9 cellular contexts compared by ENCODE assay signal in the genomic region with DNA sequence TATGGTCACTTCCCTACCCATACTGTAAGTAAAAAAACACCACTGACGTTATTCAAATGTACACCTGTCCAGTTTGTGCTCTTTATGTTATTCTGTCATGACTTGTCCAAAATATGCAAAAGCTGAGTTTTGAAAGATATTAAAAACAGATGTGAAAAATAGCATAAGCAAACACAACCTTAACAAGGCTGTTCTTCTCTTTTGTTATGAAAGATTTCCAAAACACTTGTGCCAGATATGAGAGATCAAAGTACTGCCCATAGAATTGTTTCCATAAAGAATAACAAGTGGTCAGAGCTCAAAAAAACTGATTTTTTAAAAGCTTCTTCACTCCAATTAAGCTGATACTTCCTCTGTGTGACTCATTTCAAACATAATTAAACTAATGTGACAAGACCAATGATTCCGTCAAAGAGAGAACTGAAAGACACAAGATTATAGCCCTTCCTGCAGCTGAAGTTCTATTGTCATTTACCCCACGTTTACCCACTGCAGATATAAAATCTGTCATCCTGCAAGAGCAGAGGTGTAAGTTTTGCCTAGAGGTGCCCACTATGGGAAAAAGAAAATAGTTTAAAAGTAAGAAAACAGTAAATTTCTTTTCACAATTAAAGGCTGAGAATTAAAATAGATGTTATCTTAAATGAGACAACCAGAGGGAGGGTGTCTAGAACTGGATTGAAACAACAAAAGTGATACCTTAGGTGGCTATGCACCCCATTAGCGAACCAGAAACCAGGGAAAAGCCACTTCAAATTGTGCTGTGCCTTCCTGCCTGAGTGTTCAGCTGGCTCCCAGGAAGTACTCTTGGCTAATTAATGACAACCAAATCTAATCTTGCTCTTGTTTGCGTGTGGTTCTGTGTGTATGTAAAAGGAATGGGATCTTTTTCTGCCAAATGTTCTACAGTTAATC. TPM values are rescaled to one million over a fixed set of nuclear protein-coding genes. Genes with fewer than 3 reads are reported as not detected.
DNase-seq lines count a peak whose midpoint lies in the region; ATAC-seq, FAIRE-seq and TF ChIP-seq lines count a peak whose summit lies in the region.
"Had no signal": no experiment of that assay in that cellular context is flagged by ENCODE, and none has a peak within 500 bp of the region (broad histone marks: within the 10 kb centered on the region; RNA-seq: fewer than 3 reads in every experiment).

No MANE protein-coding gene starts in this region.

- peaks cover 1% of the 10 kb centered on the region for H3K27me3 Mint-ChIP-seq in activated CD8-positive, alpha-beta T cell treated with anti-CD3 and anti-CD28 coated beads for 36 hours
- H3K27me3 Mint-ChIP-seq in activated naive CD8-positive, alpha-beta T cell treated with anti-CD3 and anti-CD28 coated beads for 36 hours, result no peaks in the 10 kb centered on the region

- H3K4me2 ChIP-seq in OCI-LY3 (ENCODE audit: low read length), result peak overlapping the region; percentile 76

- peak; percentile 94 for ATAC-seq in GM19455 (IDR thresholded peaks at IDR 0.05; ENCODE audit: unreplicated experiment)
- ATAC-seq in HG03378 (IDR thresholded peaks at IDR 0.05; ENCODE audit: unreplicated experiment), result peak; percentile 95
- ATAC-seq in activated CD8-positive, alpha-beta T cell treated with anti-CD3 and anti-CD28 coated beads for 36 hours, result no peak
- ATAC-seq: Panc1 had no signal

- WGBS in small intestine, 3 donors, result 15 to 33% (median 22%) methylated on average over 5 of the region's 5 CpGs

- no peaks in the 10 kb centered on the region for H3K9me3 Mint-ChIP-seq in activated CD8-positive, alpha-beta T cell treated with anti-CD3 and anti-CD28 coated beads for 36 hours
- no peaks in the 10 kb centered on the region for H3K9me3 Mint-ChIP-seq in activated naive CD8-positive, alpha-beta T cell treated with anti-CD3 and anti-CD28 coated beads for 36 hours

- no peaks in the 10 kb centered on the region for H3K4me1 Mint-ChIP-seq in activated CD8-positive, alpha-beta T cell treated with anti-CD3 and anti-CD28 coated beads for 36 hours (ENCODE audit: low read depth)
- H3K4me1 Mint-ChIP-seq in activated naive CD8-positive, alpha-beta T cell treated with anti-CD3 and anti-CD28 coated beads for 36 hours, result peaks cover 3% of the 10 kb centered on the region

- H3K27me3 ChIP-seq in OCI-LY3 (ENCODE audit: low read depth, low read length) (peaks cover 34% of the 10 kb centered on the region), small intestine (ENCODE audit: control insufficient read depth in 2 of 2, insufficient read depth in 2 of 2, low read length in 2 of 2) (no peaks in the 10 kb centered on the region)

- H3K36me3 ChIP-seq in OCI-LY3 (replicated peaks; ENCODE audit: low read depth, low read length) (no peaks in the 10 kb centered on the region), small intestine (ENCODE audit: control insufficient read depth in 2 of 2, insufficient read depth in 2 of 2, low read length in 2 of 2) (no peaks in the 10 kb centered on the region)

- H3K9ac ChIP-seq in OCI-LY3 (ENCODE audit: low read length), result peak overlapping the region; percentile 19

- POLR2A ChIA-PET in activated CD8-positive, alpha-beta T cell treated with anti-CD3 and anti-CD28 coated beads for 36 hours (lab: Charles Lee), result interaction anchor here (0.7 kb wide), 1 partner anchor 1116 kb away, joined by 3 read pairs; no protein-coding TSS in a partner anchor

- peak overlapping the region; percentile 81 for H3K27ac ChIP-seq in OCI-LY3 (ENCODE audit: low read length)
- H3K27ac ChIP-seq in small intestine (ENCODE audit: low read depth in 1 of 2, low read length in 1 of 2), result peak overlapping the region in 1 of 2 donors; percentile 53

- H4K20me1 ChIP-seq in OCI-LY3 (ENCODE audit: insufficient read depth, low read length), result no peaks in the 10 kb centered on the region

- H3K4me3 Mint-ChIP-seq in activated CD8-positive, alpha-beta T cell treated with anti-CD3 and anti-CD28 coated beads for 36 hours, result no peak overlapping the region
- no peak overlapping the region for H3K4me3 Mint-ChIP-seq in activated naive CD8-positive, alpha-beta T cell treated with anti-CD3 and anti-CD28 coated beads for 36 hours

- no peak overlapping the region for H3K27ac Mint-ChIP-seq in activated CD8-positive, alpha-beta T cell treated with anti-CD3 and anti-CD28 coated beads for 36 hours
- no peak overlapping the region for H3K27ac Mint-ChIP-seq in activated naive CD8-positive, alpha-beta T cell treated with anti-CD3 and anti-CD28 coated beads for 36 hours

- CTCF ChIA-PET in activated CD8-positive, alpha-beta T cell treated with anti-CD3 and anti-CD28 coated beads for 36 hours (lab: Charles Lee), result interaction anchor here (1.1 kb wide), 1 partner anchor 55 kb away, joined by 3 read pairs; no protein-coding TSS in a partner anchor

- intact Hi-C loops in activated CD8-positive, alpha-beta T cell treated with anti-CD3 and anti-CD28 coated beads for 36 hours (cut with micrococcal nuclease), result no loop called here

- H3K4me1 ChIP-seq in OCI-LY3 (ENCODE audit: low read length) (peaks cover 27% of the 10 kb centered on the region), small intestine (ENCODE audit: control insufficient read depth in 2 of 2, insufficient read depth in 1 of 2, low read depth in 1 of 2, low read length in 1 of 2) (peaks cover 0 to 1% of the 10 kb centered on the region in 2 donors)

- no peaks in the 10 kb centered on the region for H3K79me2 ChIP-seq in OCI-LY3 (ENCODE audit: low read length)

- no peak overlapping the region for H2AFZ ChIP-seq in OCI-LY3 (ENCODE audit: low read depth, low read length)

- H3K9me3 ChIP-seq in OCI-LY3 (ENCODE audit: insufficient read depth, low read length) (no peaks in the 10 kb centered on the region; the same call in 1 of the 2 replicates), small intestine (ENCODE audit: control insufficient read depth, low read depth) (no peaks in the 10 kb centered on the region)

- H3K4me3 ChIP-seq in OCI-LY3 (ENCODE audit: low read length) (peak overlapping the region; percentile 55), small intestine (ENCODE audit: low read depth in 1 of 2, low read length in 2 of 2) (no peak overlapping the region)

- peak; percentile 44 for DNase-seq in small intestine
- DNase-seq in activated CD8-positive, alpha-beta T cell treated with anti-CD3 and anti-CD28 coated beads for 36 hours, result no peak
- no peak for DNase-seq in activated naive CD8-positive, alpha-beta T cell treated with anti-CD3 and anti-CD28 coated beads for 36 hours
- DNase-seq in nucleus accumbens (lab: John Stamatoyannopoulos, UW), result no peak
- DNase-seq in islet precursor cell, result no peak

- TF ChIP-seq CTCF in OCI-LY3 (IDR thresholded peaks at IDR 0.05; ENCODE audit: low read depth, low read length), result no peak
- TF ChIP-seq CTCF in activated CD8-positive, alpha-beta T cell treated with anti-CD3 and anti-CD28 coated beads for 36 hours (IDR thresholded peaks at IDR 0.05), result no peak

- FAIRE-seq in small intestine (lab: Jason Lieb, UNC), result no peak

- H3K36me3 Mint-ChIP-seq in activated CD8-positive, alpha-beta T cell treated with anti-CD3 and anti-CD28 coated beads for 36 hours (ENCODE audit: low read depth), result no peaks in the 10 kb centered on the region
- H3K36me3 Mint-ChIP-seq in activated naive CD8-positive, alpha-beta T cell treated with anti-CD3 and anti-CD28 coated beads for 36 hours, result no peaks in the 10 kb centered on the region

RNA-seq across cellular contexts. Expression of a gene that starts 30.1 kb away (rescaled TPM):
- polyA plus RNA-seq in small intestine, result 10 to 100 TPM in 2 of 3 donors, 1 to 10 TPM in 1; 4.1 to 16.3 (median 14.6) TPM
- not detected for total RNA-seq in activated CD8-positive, alpha-beta T cell treated with anti-CD3 and anti-CD28 coated beads for 36 hours
- total RNA-seq in activated naive CD8-positive, alpha-beta T cell treated with anti-CD3 and anti-CD28 coated beads for 36 hours, result not detected
